In the genomic region with DNA sequence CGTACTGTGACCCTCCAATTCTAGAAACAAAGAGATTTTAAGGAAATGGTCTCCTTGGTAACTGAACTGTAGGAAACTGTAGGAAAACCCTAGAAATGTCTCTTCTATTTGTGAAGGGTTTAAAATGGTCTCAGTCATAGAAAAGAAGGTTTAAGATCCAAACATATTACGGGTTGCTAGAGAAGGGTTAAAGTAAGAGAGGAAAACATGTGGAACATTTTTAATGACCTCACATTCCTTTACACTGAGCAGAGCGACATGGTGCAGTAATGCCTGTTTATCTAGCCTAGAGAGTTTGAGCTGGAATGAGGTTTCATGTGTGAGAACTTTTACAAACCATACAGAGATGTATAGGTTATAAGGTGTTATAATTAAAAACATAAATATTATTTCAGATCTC, we compare ENCODE assay signal across 11 cellular contexts.
A peak's percentile ranks its signal among the peaks of the same experiment; 100 is the strongest.
DNase-seq lines count a peak whose midpoint lies in the region; FAIRE-seq and TF ChIP-seq lines count a peak whose summit lies in the region.
"Had no signal": no experiment of that assay in that cellular context is flagged by ENCODE, and none has a peak within 500 bp of the region (broad histone marks: within the 10 kb centered on the region; RNA-seq: fewer than 3 reads in every experiment).

No MANE protein-coding gene starts in this region.

- peak; percentile 100 for FAIRE-seq in G401.6 (lab: Jason Lieb, UNC)
- FAIRE-seq in D721Med (lab: Jason Lieb, UNC), result no peak
- FAIRE-seq: small intestine had no signal

- TF ChIP-seq CTCF in D721Med (IDR thresholded peaks at IDR 0.05; ENCODE audit: insufficient read depth, missing control alignments), result no peak

- DNase-seq in adipocyte (ENCODE audit: low read depth) (peak; percentile 80), hepatic stellate cell (ENCODE audit: low spot score) (peak; percentile 47), skeletal muscle cell (ENCODE audit: low read depth) (peak; percentile 54), DMS153 (lab: John Stamatoyannopoulos, UW) (no peak), DMS 273 (lab: John Stamatoyannopoulos, UW; ENCODE audit: unreplicated experiment) (no peak), NCI-H2081 treated with DMSO at 0.1 percent for 48 hours (lab: John Stamatoyannopoulos, UW) (no peak), D721Med (ENCODE audit: insufficient read length, low spot score) (no peak)
- DNase-seq: activated T-cell treated with anti-CD3 and anti-CD28 coated beads, Interleukin-2, amount 50 U/mL, for 24 hours; DMS79; small intestine had no signal

- H3K9me3 ChIP-seq in adipocyte (ENCODE audit: control insufficient read depth, low read length), result no peaks in the 10 kb centered on the region

- H3K4me3 ChIP-seq in adipocyte (ENCODE audit: low read length) (no peak overlapping the region), skeletal muscle cell (ENCODE audit: low read depth, low read length) (no peak overlapping the region)

- no peaks in the 10 kb centered on the region for H3K27me3 ChIP-seq in adipocyte (replicated peaks; ENCODE audit: control insufficient read depth, insufficient read depth, low read length)

- H3K4me1 ChIP-seq in adipocyte (ENCODE audit: control insufficient read depth, insufficient read depth, low read length), result peaks cover 14% of the 10 kb centered on the region

- H3K36me3 ChIP-seq in adipocyte (ENCODE audit: control insufficient read depth, insufficient read depth, low read length, severe bottlenecking), result no peaks in the 10 kb centered on the region

- no peak overlapping the region for H3K9ac ChIP-seq in adipocyte (ENCODE audit: low read length)

Comparison
In these comparisons a context has a peak if more than half of its experiments do, and no peak if none do; other contexts are left out.
1. DNase-seq: peak in adipocyte (single experiment), hepatic stellate cell (single experiment) and skeletal muscle cell (single experiment); none in DMS153 (single experiment), DMS 273 (single experiment), NCI-H2081 treated with DMSO at 0.1 percent for 48 hours (single experiment) and D721Med (single experiment).